In the genomic region with DNA sequence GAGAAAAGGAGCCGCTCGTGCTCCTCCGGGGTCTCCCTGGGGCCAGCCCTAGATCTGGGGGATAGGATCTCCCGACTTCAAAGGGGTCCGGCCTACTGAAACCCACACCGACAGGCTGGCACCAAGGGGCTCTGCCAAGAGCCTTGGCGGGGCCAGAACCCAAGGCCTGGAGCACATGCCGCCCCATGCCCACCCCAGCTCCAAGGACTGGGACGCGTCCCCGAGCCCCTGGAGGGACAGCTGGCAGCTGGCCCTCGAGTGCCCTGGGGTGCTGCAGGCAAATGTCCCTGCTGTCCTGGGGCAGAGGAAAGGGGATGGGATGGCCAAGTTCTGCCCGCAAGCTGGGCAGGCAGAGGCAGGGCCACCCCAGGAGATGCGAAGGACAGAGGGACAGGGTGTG, we compare ENCODE assay signal across 34 cellular contexts.
"Had no signal": no experiment of that assay in that cellular context is flagged by ENCODE, and none has a peak within 500 bp of the region (broad histone marks: within the 10 kb centered on the region; RNA-seq: fewer than 3 reads in every experiment).

No MANE protein-coding gene starts in this region.

- ATAC-seq: activated naive CD4-positive, alpha-beta T cell treated with anti-CD3 and anti-CD28 coated beads, Interleukin-2, amount 50 U/mL, for 72 hours; activated naive CD8-positive, alpha-beta T cell treated with anti-CD3 and anti-CD28 coated beads, Interleukin-2, amount 50 U/mL, for 24 hours; activated T-cell treated with anti-CD3 and anti-CD28 coated beads, Interleukin-2, amount 50 U/mL, for 4 hours; activated T-cell treated with anti-CD3 and anti-CD28 coated beads, Interleukin-2, amount 50 U/mL, for 72 hours; activated T-helper 17 cell treated with anti-CD3 and anti-CD28 coated beads, Interleukin-2, amount 50 U/mL, for 72 hours; body of pancreas had no signal

- H3K4me3 ChIP-seq: adrenal gland, ascending aorta, body of pancreas, breast epithelium, cardiac muscle cell had no signal

- H3K4me1 ChIP-seq: body of pancreas had no signal

- H3K36me3 ChIP-seq: adrenal gland, ascending aorta, breast epithelium, cardiac muscle cell had no signal

- H3K9me3 ChIP-seq: adrenal gland, ascending aorta, body of pancreas, breast epithelium had no signal

- DNase-seq: activated effector memory CD4-positive, alpha-beta T cell treated with anti-CD3 and anti-CD28 coated beads, Interleukin-2, amount 50 U/mL, for 16 hours; activated effector memory CD4-positive, alpha-beta T cell treated with Interleukin-2 at 50 U/mL for 16 hours; activated gamma-delta T cell; activated gamma-delta T cell treated with Interleukin-2 at 50 U/mL for 16 hours; activated naive CD4-positive, alpha-beta T cell; activated naive CD4-positive, alpha-beta T cell treated with anti-CD3 and anti-CD28 coated beads for 36 hours; activated naive CD4-positive, alpha-beta T cell treated with anti-CD3 and anti-CD28 coated beads, Interleukin-2, amount 10 ng/mL, durations not matched to agents 7 days and 5 days; activated naive CD4-positive, alpha-beta T cell treated with anti-CD3 and anti-CD28 coated beads, Interleukin-2, amount 50 U/mL, for 16 hours; activated naive CD4-positive, alpha-beta T cell treated with Interleukin-2 at 50 U/mL for 16 hours; activated naive CD8-positive, alpha-beta T cell treated with anti-CD3 and anti-CD28 coated beads for 36 hours; activated naive CD8-positive, alpha-beta T cell treated with anti-CD3 and anti-CD28 coated beads, Interleukin-2, amount 10 ng/mL, durations not matched to agents 7 days and 5 days; activated naive CD8-positive, alpha-beta T cell treated with anti-CD3 and anti-CD28 coated beads, Interleukin-2, amount 50 U/mL, for 24 hours; activated T-cell treated with anti-CD3 and anti-CD28 coated beads, Interleukin-2, amount 50 U/mL, for 1 hour; activated T-cell treated with anti-CD3 and anti-CD28 coated beads, Interleukin-2, amount 50 U/mL, for 24 hours; activated T-cell treated with anti-CD3 and anti-CD28 coated beads, Interleukin-2, amount 50 U/mL, for 4 hours; activated T-cell treated with anti-CD3 and anti-CD28 coated beads, Interleukin-2, amount 50 U/mL, for 48 hours; activated T-cell treated with anti-CD3 and anti-CD28 coated beads, Interleukin-2, amount 50 U/mL, for 72 hours; adrenal gland; amniotic stem cell; amygdala; anterior cingulate cortex; aorta; body of pancreas; brain microvascular endothelial cell; caudate nucleus; central memory CD4-positive, alpha-beta T cell; cerebellar nuclear complex had no signal

- FAIRE-seq: astrocyte, bronchial epithelial cell had no signal

- H3K27me3 ChIP-seq: adrenal gland, ascending aorta, body of pancreas, brain microvascular endothelial cell, breast epithelium, cardiac muscle cell had no signal

- H3K27ac ChIP-seq: adrenal gland, ascending aorta, body of pancreas, brain microvascular endothelial cell, breast epithelium, cardiac muscle cell had no signal
